ENCODE assay signal across 14 cellular contexts in genomic region chr21:46314441-46315020, GRCh38. TPM values are rescaled to one million over a fixed set of nuclear protein-coding genes. Genes with fewer than 3 reads are reported as not detected.
DNase-seq lines count a peak whose midpoint lies in the region; ATAC-seq and TF ChIP-seq lines count a peak whose summit lies in the region.
"Had no signal": no experiment of that assay in that cellular context is flagged by ENCODE, and none has a peak within 500 bp of the region (broad histone marks: within the 10 kb centered on the region; RNA-seq: fewer than 3 reads in every experiment).

No MANE protein-coding gene starts in this region.

- H3K27ac ChIP-seq in H9 (ENCODE audit: insufficient read length, low read depth, low read length) (no peak overlapping the region), WERI-Rb-1 (no peak overlapping the region), endodermal cell (ENCODE audit: low read depth, low read length) (no peak overlapping the region), upper lobe of left lung (no peak overlapping the region)
- H3K27ac ChIP-seq: A549 had no signal

- no peaks in the 10 kb centered on the region for H3K9me3 ChIP-seq in H9 (ENCODE audit: control insufficient read depth, low read depth, low read length)
- no peaks in the 10 kb centered on the region for H3K9me3 ChIP-seq in WERI-Rb-1 (ENCODE audit: severe bottlenecking)
- H3K9me3 ChIP-seq in endodermal cell (ENCODE audit: control insufficient read depth, low read length), result no peaks in the 10 kb centered on the region
- H3K9me3 ChIP-seq in upper lobe of left lung, result no peaks in the 10 kb centered on the region
- H3K9me3 ChIP-seq: A549 had no signal

- H3T11ph ChIP-seq in H9 (ENCODE audit: low read length), result no peak overlapping the region

- no peak overlapping the region for H3K14ac ChIP-seq in H9 (ENCODE audit: insufficient read depth, low read length)

- no peaks in the 10 kb centered on the region for H3K27me3 ChIP-seq in H9 (ENCODE audit: insufficient read depth, low read length)
- H3K27me3 ChIP-seq in WERI-Rb-1 (ENCODE audit: insufficient read depth, low read depth, severe bottlenecking), result no peaks in the 10 kb centered on the region
- H3K27me3 ChIP-seq in endodermal cell (ENCODE audit: control insufficient read depth, insufficient read depth, low read length, poor library complexity, severe bottlenecking), result no peaks in the 10 kb centered on the region
- no peaks in the 10 kb centered on the region for H3K27me3 ChIP-seq in upper lobe of left lung

- no peaks in the 10 kb centered on the region for H3K79me2 ChIP-seq in H9 (ENCODE audit: insufficient read depth, low read length)

- H3K36me3 ChIP-seq in WERI-Rb-1 (peaks cover 44% of the 10 kb centered on the region), endodermal cell (ENCODE audit: control insufficient read depth, insufficient read depth, low read length) (peaks cover 4% of the 10 kb centered on the region), upper lobe of left lung (no peaks in the 10 kb centered on the region)

- no peak overlapping the region for H2BK120ac ChIP-seq in H9 (ENCODE audit: low read depth, low read length, poor library complexity, severe bottlenecking)

- TF ChIP-seq POLR2A in upper lobe of left lung (IDR thresholded peaks at IDR 0.05), result no peak

- no peaks in the 10 kb centered on the region for H3K27me3 Mint-ChIP-seq in H9 (ENCODE audit: low read depth)
- H3K27me3 Mint-ChIP-seq in endodermal cell (ENCODE audit: insufficient read depth), result no peaks in the 10 kb centered on the region

- no CpG with 5 or more reads among the region's 22 CpGs for WGBS in H9 (ENCODE audit: extremely low coverage, insufficient read length, low lambda C conversion rate)
- WGBS in endodermal cell (ENCODE audit: insufficient coverage in 1 of 2, insufficient read length in 1 of 2), 2 experiments, result 92 to 96% methylated on average over 9 to 22 of the region's 22 CpGs
- 93 to 99% methylated on average over 3 to 19 of the region's 22 CpGs for WGBS in upper lobe of left lung, 2 donors

- H3K79me1 ChIP-seq in H9 (ENCODE audit: insufficient read depth, low read depth, low read length, poor library complexity, severe bottlenecking), result no peaks in the 10 kb centered on the region

- H2AFZ ChIP-seq in H9 (ENCODE audit: low read length), result no peak overlapping the region

- peak; percentile 7 to 23 for ATAC-seq in upper lobe of left lung (ENCODE audit: low FRiP score in 2 of 2)
- ATAC-seq in GM18858 (IDR thresholded peaks at IDR 0.05; ENCODE audit: unreplicated experiment), result no peak
- ATAC-seq: A549; CD8-positive, alpha-beta T cell; HCT116 had no signal

- H3K9me3 Mint-ChIP-seq in H9 (no peaks in the 10 kb centered on the region), endodermal cell (no peaks in the 10 kb centered on the region)
- H3K9me3 Mint-ChIP-seq: CD14-positive monocyte; CD8-positive, alpha-beta T cell had no signal

- H3K4me1 ChIP-seq in H9 (ENCODE audit: insufficient read depth, low read length) (no peaks in the 10 kb centered on the region; the same call in 1 of the 2 replicates), endodermal cell (ENCODE audit: control insufficient read depth, insufficient read depth, low read length) (no peaks in the 10 kb centered on the region), upper lobe of left lung (peaks cover 0 to 6% (median 0%) of the 10 kb centered on the region in 4 donors)
- H3K4me1 ChIP-seq: A549 had no signal

- H3K56ac ChIP-seq in H9 (ENCODE audit: insufficient read length, low read depth, low read length), result no peak overlapping the region

- no peak overlapping the region for H4K8ac ChIP-seq in H9 (replicated peaks; ENCODE audit: insufficient read length, low read depth, low read length)

- no peak overlapping the region for H4K91ac ChIP-seq in H9 (ENCODE audit: insufficient read length, low read depth, low read length)

- H3K4ac ChIP-seq in H9 (ENCODE audit: low read depth, low read length), result no peak overlapping the region

- H2BK20ac ChIP-seq in H9 (ENCODE audit: low read depth, low read length, poor library complexity, severe bottlenecking), result no peak overlapping the region

- H3K23me2 ChIP-seq in H9 (ENCODE audit: insufficient read length, low read depth, low read length, poor library complexity, severe bottlenecking), result no peaks in the 10 kb centered on the region

- H3K27ac Mint-ChIP-seq in H9 (no peak overlapping the region; a peak in 1 of 7 replicates), endodermal cell (no peak overlapping the region)
- H3K27ac Mint-ChIP-seq: CD8-positive, alpha-beta T cell had no signal

- no peak overlapping the region for H4K5ac ChIP-seq in H9 (ENCODE audit: insufficient read length, low read depth, low read length)

- TF ChIP-seq CTCF in H9 (conservative IDR thresholded peaks at IDR 0.05), result peak; percentile 38; the same call in 2 of the 3 replicates
- TF ChIP-seq CTCF in WERI-Rb-1 (IDR thresholded peaks at IDR 0.05; ENCODE audit: low read depth, low read length), result 0 out of 2 replicates have a peak, but pooled peaks have one; percentile 17
- peak; percentile 30 for TF ChIP-seq CTCF in endodermal cell (conservative IDR thresholded peaks at IDR 0.05)
- TF ChIP-seq CTCF in upper lobe of left lung (IDR thresholded peaks at IDR 0.05), result no peak

- no peak overlapping the region for H3K18ac ChIP-seq in H9 (ENCODE audit: insufficient read length, low read depth, low read length)

- no peak overlapping the region for H2BK5ac ChIP-seq in H9 (ENCODE audit: insufficient read length, low read length)

- no peak overlapping the region for H3K23ac ChIP-seq in H9 (ENCODE audit: insufficient read length, low read depth, low read length)

- H2BK15ac ChIP-seq in H9 (ENCODE audit: low read depth, low read length), result no peak overlapping the region

- TF ChIP-seq EP300 in upper lobe of left lung (IDR thresholded peaks at IDR 0.05), result no peak

- no peaks in the 10 kb centered on the region for H4K20me1 ChIP-seq in H9 (ENCODE audit: control insufficient read depth, insufficient read depth, insufficient read length)

- H2AK5ac ChIP-seq in H9 (ENCODE audit: insufficient read length, low read length), result no peak overlapping the region

- H3K9ac ChIP-seq in H9 (ENCODE audit: extremely low read depth, insufficient read length, low read length) (no peak overlapping the region), endodermal cell (ENCODE audit: extremely low read depth, low read length, poor library complexity, severe bottlenecking) (no peak overlapping the region)

- DNase-seq in H9 (no peak), WERI-Rb-1 (no peak), endodermal cell (peak; percentile 50), upper lobe of left lung (no peak), AML-193 (lab: John Stamatoyannopoulos, UW) (no peak)
- DNase-seq in stimulated activated CD8-positive, alpha-beta memory T cell treated with anti-CD3 and anti-CD28 coated beads, Interleukin-4, amount 100 ng/mL, for 48 hours, result no peak
- DNase-seq: CD8-positive, alpha-beta T cell; COR-L47; DMS153; GOT3 had no signal

- H3K4me3 ChIP-seq in WERI-Rb-1 (ENCODE audit: low read depth, low read length) (no peak overlapping the region), endodermal cell (ENCODE audit: low read length) (no peak overlapping the region), upper lobe of left lung (no peak overlapping the region)
- H3K4me3 ChIP-seq: A549 had no signal

- peaks cover 13 to 14% of the 10 kb centered on the region in 2 experiments for H3K4me1 Mint-ChIP-seq in H9
- H3K4me1 Mint-ChIP-seq in endodermal cell, result peaks cover 7% of the 10 kb centered on the region

- H2BK12ac ChIP-seq in H9 (ENCODE audit: insufficient read length, low read depth, low read length), result no peak overlapping the region

- H3K4me3 Mint-ChIP-seq in H9 (no peak overlapping the region), endodermal cell (no peak overlapping the region)
- H3K4me3 Mint-ChIP-seq: CD14-positive monocyte; CD8-positive, alpha-beta T cell had no signal

- H3K36me3 Mint-ChIP-seq in H9 (ENCODE audit: insufficient read depth in 1 of 3, low read depth in 3 of 3), result peaks cover 9 to 31% (median 25%) of the 10 kb centered on the region in 3 experiments; a peak in 6 of 7 replicates
- peaks cover 11% of the 10 kb centered on the region for H3K36me3 Mint-ChIP-seq in endodermal cell (ENCODE audit: low read depth)
- H3K36me3 Mint-ChIP-seq: CD8-positive, alpha-beta T cell had no signal

- no peak overlapping the region for H3K4me2 ChIP-seq in H9 (ENCODE audit: insufficient read depth, insufficient read length, low read length)
- H3K4me2 ChIP-seq: A549 had no signal

RNA-seq across cellular contexts. Expression of gene C21orf58, which starts 9.1 kb away (rescaled TPM):
- total RNA-seq in H9 (2021), result 17.2 and 19.1 TPM in 2 replicates
- total RNA-seq in endodermal cell, result 10 to 100 TPM; 19.6 to 37.4 TPM
- polyA plus RNA-seq in endodermal cell (2013, experiment 1 of 2), result 24.1 TPM
- 26.2 TPM for polyA plus RNA-seq in endodermal cell (2013, experiment 2 of 2)
- total RNA-seq in upper lobe of left lung, result 10 to 100 TPM in 2 of 6 donors, 1 to 10 TPM in 4; 3.2 to 35.6 (median 6.7) TPM

RNA-seq across cellular contexts. Expression of gene PCNT, which starts 9.4 kb away (rescaled TPM):
- total RNA-seq in H9 (2021) (39.6 and 40.6 TPM in 2 replicates), endodermal cell (10 to 100 TPM; 40.1 to 40.7 TPM), upper lobe of left lung (100 to 1,000 TPM in 1 of 6 donors, 10 to 100 TPM in 5; 24.9 to 130 (median 44.4) TPM)
- 32.9 TPM for polyA plus RNA-seq in endodermal cell (2013, experiment 1 of 2)
- 28.4 TPM for polyA plus RNA-seq in endodermal cell (2013, experiment 2 of 2)

RNA-seq across cellular contexts. Expression of gene YBEY, which starts 28.4 kb away (rescaled TPM):
- total RNA-seq in H9 (2021) (26.2 and 26.5 TPM in 2 replicates), endodermal cell (10 to 100 TPM; 19.6 to 23.3 TPM), upper lobe of left lung (10 to 100 TPM in 4 of 6 donors, 1 to 10 TPM in 2; 7.7 to 26.2 (median 10.8) TPM)
- polyA plus RNA-seq in endodermal cell (2013, experiment 1 of 2), result 40.0 TPM
- polyA plus RNA-seq in endodermal cell (2013, experiment 2 of 2), result 28.0 TPM

RNA-seq across cellular contexts. Expression of gene MCM3AP, which starts 29.1 kb away (rescaled TPM):
- total RNA-seq in H9 (2021) (113 and 124 TPM in 2 replicates), endodermal cell (100 to 1,000 TPM; 120 to 161 TPM), upper lobe of left lung (100 to 1,000 TPM in 2 of 6 donors, 10 to 100 TPM in 4; 93.3 to 226 (median 98.4) TPM)
- 84.8 TPM for polyA plus RNA-seq in endodermal cell (2013, experiment 1 of 2)
- 76.7 TPM for polyA plus RNA-seq in endodermal cell (2013, experiment 2 of 2)

Comparison
In these comparisons a context has a peak if more than half of its experiments do, and no peak if none do; other contexts are left out.
1. CTCF ChIP-seq: peak in H9 (single experiment), WERI-Rb-1 (single experiment) and endodermal cell (single experiment); none in upper lobe of left lung (0 of 6).